In the genomic region with DNA sequence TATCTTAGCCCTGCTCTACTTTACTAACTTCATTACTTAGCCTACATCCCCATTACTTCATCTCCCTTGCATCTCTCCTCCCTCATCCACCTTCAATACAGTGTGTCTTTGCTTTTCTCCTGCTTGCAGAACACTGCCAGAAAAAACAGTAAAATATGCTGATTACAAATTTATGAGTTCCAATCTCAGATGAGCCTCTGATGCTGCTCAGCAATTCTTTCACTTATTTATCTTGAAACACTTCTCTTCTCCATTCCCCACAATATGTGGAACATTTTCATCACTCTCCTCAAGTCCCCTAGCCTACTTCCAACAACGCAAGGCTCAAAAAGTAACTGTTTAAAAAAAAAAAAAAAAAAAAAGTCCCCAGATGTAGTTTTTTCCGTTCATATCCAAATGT, we compare ENCODE assay signal across 17 cellular contexts. TPM values are rescaled to one million over a fixed set of nuclear protein-coding genes. Genes with fewer than 3 reads are reported as not detected.
A peak's percentile ranks its signal among the peaks of the same experiment; 100 is the strongest.
DNase-seq lines count a peak whose midpoint lies in the region; ATAC-seq, FAIRE-seq and TF ChIP-seq lines count a peak whose summit lies in the region.
"Had no signal": no experiment of that assay in that cellular context is flagged by ENCODE, and none has a peak within 500 bp of the region (broad histone marks: within the 10 kb centered on the region; RNA-seq: fewer than 3 reads in every experiment).

No MANE protein-coding gene starts in this region.

- H2AK5ac ChIP-seq in H1 (ENCODE audit: low read depth, low read length): no peak overlapping the region

- no peak overlapping the region for H3K27ac ChIP-seq in H1 (ENCODE audit: low read depth, low read length)
- H3K27ac ChIP-seq: BLaER1 treated with 17β-estradiol and CSF1 and Interleukin-3, amounts not matched to agents 10 nM and 100 nM had no signal

- no peak overlapping the region for H2BK12ac ChIP-seq in H1 (ENCODE audit: low read depth, low read length)

- H3K36me3 ChIP-seq in H1 (ENCODE audit: control insufficient read depth in 2 of 4, insufficient read depth in 4 of 4, low read length in 3 of 4): no peaks in the 10 kb centered on the region
- H3K36me3 ChIP-seq: HAP-1 had no signal

- H3K23me2 ChIP-seq in H1 (ENCODE audit: low read depth, low read length): 0 out of 2 replicates have a peak, but pooled peaks cover 2% of the 10 kb centered on the region

- WGBS in H1 (ENCODE audit: extremely low coverage in 1 of 2, insufficient coverage in 1 of 2, insufficient read length in 1 of 2, insufficient replicate concordance in 2 of 2, low coverage in 1 of 2, low lambda C conversion rate in 2 of 2, missing lambda C conversion rate in 1 of 2), 2 experiments: 84 to 100% methylated on average over 1 to 2 of the region's 2 CpGs

- H3K27me3 ChIP-seq in H1 (replicated peaks in 1 of 4; ENCODE audit: control insufficient read depth in 3 of 4, extremely low read depth in 1 of 4, insufficient read depth in 3 of 4, low read length in 3 of 4): no peaks in the 10 kb centered on the region
- H3K27me3 ChIP-seq: BLaER1 treated with 17β-estradiol and CSF1 and Interleukin-3, amounts not matched to agents 10 nM and 100 nM had no signal

- CTCF ChIA-PET in H1 (lab: Charles Lee; ENCODE audit: partially characterized antibody): interaction anchor here (0.7 to 1.2 kb wide), 3 partner anchors 11 to 1312 kb away, joined by 3 to 4 read pairs (median 3); no protein-coding TSS in a partner anchor

- TF ChIP-seq POLR2A in GM12891 (IDR thresholded peaks at IDR 0.05; ENCODE audit: low read depth, low read length) (no peak), H1 (IDR thresholded peaks at IDR 0.05; ENCODE audit: control extremely low read depth in 1 of 2, low read depth in 2 of 2, low read length in 2 of 2) (no peak)

- peak overlapping the region; percentile 48 for H3K27ac Mint-ChIP-seq in activated naive CD4-positive, alpha-beta T cell treated with anti-CD3 and anti-CD28 coated beads, Interleukin-2, amount 50 U/mL, for 24 hours
- H3K27ac Mint-ChIP-seq in T-helper 17 cell: peak overlapping the region; percentile 75
- H3K27ac Mint-ChIP-seq: CD8-positive, alpha-beta T cell had no signal

- H3K4me3 ChIP-seq in H1 (ENCODE audit: extremely low read depth in 1 of 4, insufficient read depth in 2 of 4, low read depth in 3 of 4, low read length in 4 of 4): no peak overlapping the region
- H3K4me3 ChIP-seq: BLaER1 treated with 17β-estradiol and CSF1 and Interleukin-3, amounts not matched to agents 10 nM and 100 nM; HAP-1 had no signal

- no peak for TF ChIP-seq CTCF in H1 (IDR thresholded peaks at IDR 0.05; ENCODE audit: control extremely low read depth in 1 of 3, insufficient read depth in 1 of 3, low read depth in 1 of 3, low read length in 3 of 3)

- H2BK120ac ChIP-seq in H1 (replicated peaks; ENCODE audit: low read depth, low read length): no peak overlapping the region

- H3K4me1 ChIP-seq in H1 (replicated peaks in 1 of 4; ENCODE audit: control insufficient read depth in 3 of 4, insufficient read depth in 4 of 4, low read length in 3 of 4): no peaks in the 10 kb centered on the region
- H3K4me1 ChIP-seq: HAP-1 had no signal

- no peaks in the 10 kb centered on the region for H3K27me3 Mint-ChIP-seq in activated naive CD4-positive, alpha-beta T cell treated with anti-CD3 and anti-CD28 coated beads, Interleukin-2, amount 50 U/mL, for 24 hours
- no peaks in the 10 kb centered on the region for H3K27me3 Mint-ChIP-seq in T-helper 17 cell

- POLR2A ChIA-PET in H1 (lab: Charles Lee; ENCODE audit: partially characterized antibody): no interaction called here

- H3K23ac ChIP-seq in H1 (ENCODE audit: insufficient read length): no peak overlapping the region

- peaks cover 21% of the 10 kb centered on the region for H3K36me3 Mint-ChIP-seq in activated naive CD4-positive, alpha-beta T cell treated with anti-CD3 and anti-CD28 coated beads, Interleukin-2, amount 50 U/mL, for 24 hours
- H3K36me3 Mint-ChIP-seq in T-helper 17 cell (ENCODE audit: low read depth): peaks cover 9% of the 10 kb centered on the region

- TF ChIP-seq RAD21 in H1 (IDR thresholded peaks at IDR 0.05 in 1 of 2, conservative IDR thresholded peaks at IDR 0.05 in 1 of 2; ENCODE audit: low read depth in 2 of 2, low read length in 2 of 2): no peak

- no peak overlapping the region for H4K8ac ChIP-seq in H1 (ENCODE audit: extremely low read depth, insufficient read depth, low read length)

- H3K4me3 Mint-ChIP-seq in activated naive CD4-positive, alpha-beta T cell treated with anti-CD3 and anti-CD28 coated beads, Interleukin-2, amount 50 U/mL, for 24 hours: peak overlapping the region; percentile 1
- H3K4me3 Mint-ChIP-seq in T-helper 17 cell: no peak overlapping the region
- H3K4me3 Mint-ChIP-seq: CD8-positive, alpha-beta T cell had no signal

- no peaks in the 10 kb centered on the region for H3K9me3 Mint-ChIP-seq in activated naive CD4-positive, alpha-beta T cell treated with anti-CD3 and anti-CD28 coated beads, Interleukin-2, amount 50 U/mL, for 24 hours
- H3K9me3 Mint-ChIP-seq: CD8-positive, alpha-beta T cell had no signal

- no peak overlapping the region for H3K14ac ChIP-seq in H1 (ENCODE audit: insufficient read length)

- ATAC-seq in T-helper 17 cell: no peak
- ATAC-seq: CD8-positive, alpha-beta T cell; Panc1 had no signal

- H3K56ac ChIP-seq in H1 (replicated peaks; ENCODE audit: insufficient read length, low read depth, low read length): no peak overlapping the region

- no peak overlapping the region for H2BK5ac ChIP-seq in H1 (ENCODE audit: low read depth, low read length)

- H4K5ac ChIP-seq in H1 (ENCODE audit: insufficient read length, low read depth, low read length): no peak overlapping the region

- no peak overlapping the region for H2AFZ ChIP-seq in H1 (ENCODE audit: low read length)

- no peak overlapping the region for H3K18ac ChIP-seq in H1 (ENCODE audit: extremely low read depth, low read length)

- peaks cover 70% of the 10 kb centered on the region for H3K4me1 Mint-ChIP-seq in activated naive CD4-positive, alpha-beta T cell treated with anti-CD3 and anti-CD28 coated beads, Interleukin-2, amount 50 U/mL, for 24 hours
- H3K4me1 Mint-ChIP-seq in T-helper 17 cell: peaks cover 35% of the 10 kb centered on the region

- H2BK20ac ChIP-seq in H1 (ENCODE audit: low read length): no peak overlapping the region

- H4K91ac ChIP-seq in H1 (replicated peaks; ENCODE audit: insufficient read length, low read length): no peak overlapping the region

- DNase-seq in activated naive CD4-positive, alpha-beta T cell treated with anti-CD3 and anti-CD28 coated beads, Interleukin-2, amount 50 U/mL, for 16 hours: no peak
- DNase-seq in GM12891 (ENCODE audit: insufficient read length, low spot score) (no peak), T-helper 17 cell (no peak), H1 (ENCODE audit: low read depth in 1 of 2, low spot score in 2 of 2) (no peak), NCI-H1048 (lab: John Stamatoyannopoulos, UW) (no peak), NCI-H1417 (lab: John Stamatoyannopoulos, UW) (no peak)
- no peak for DNase-seq in stimulated activated CD8-positive, alpha-beta memory T cell treated with anti-CD3 and anti-CD28 coated beads, Interleukin-4, amount 100 ng/mL, for 48 hours
- DNase-seq: Calu3; CD8-positive, alpha-beta T cell; EL; NCI-H1105; NCI-H1694 had no signal

- no peak overlapping the region for H3K4me2 ChIP-seq in H1 (ENCODE audit: insufficient read depth in 1 of 2, low read depth in 2 of 2, low read length in 2 of 2)
- H3K4me2 ChIP-seq: BLaER1 treated with 17β-estradiol and CSF1 and Interleukin-3, amounts not matched to agents 10 nM and 100 nM had no signal

- no peak overlapping the region for H3K9ac ChIP-seq in H1 (replicated peaks in 1 of 4; ENCODE audit: extremely low read depth in 1 of 4, low read depth in 3 of 4, low read length in 3 of 4)
- H3K9ac ChIP-seq: BLaER1 treated with 17β-estradiol and CSF1 and Interleukin-3, amounts not matched to agents 10 nM and 100 nM had no signal

- no peak overlapping the region for H3K4ac ChIP-seq in H1 (replicated peaks; ENCODE audit: insufficient read length, low read depth, low read length)

- H3K9me3 ChIP-seq in T-helper 17 cell (ENCODE audit: control insufficient read depth, low read length, poor library complexity, severe bottlenecking) (no peaks in the 10 kb centered on the region), H1 (ENCODE audit: insufficient read depth in 2 of 2, low read depth in 1 of 2, low read length in 1 of 2) (no peaks in the 10 kb centered on the region)
- H3K9me3 ChIP-seq: HAP-1 had no signal

- no peak for TF ChIP-seq EP300 in H1 (IDR thresholded peaks at IDR 0.05; ENCODE audit: borderline replicate concordance in 1 of 2, low read depth in 2 of 2, low read length in 2 of 2)

- no peak overlapping the region for H2BK15ac ChIP-seq in H1 (ENCODE audit: low read length)

- peaks cover 0 to 57% of the 10 kb centered on the region in 2 experiments; a peak in 3 of 4 replicates for H3K79me2 ChIP-seq in H1 (ENCODE audit: control insufficient read depth in 1 of 2, insufficient read depth in 2 of 2, low read length in 2 of 2)

- H4K20me1 ChIP-seq in H1 (replicated peaks in 1 of 2; ENCODE audit: control insufficient read depth in 1 of 2, insufficient read depth in 2 of 2, low read length in 2 of 2): no peaks in the 10 kb centered on the region

- peaks cover 6% of the 10 kb centered on the region for H3K79me1 ChIP-seq in H1 (ENCODE audit: low read depth, low read length)

- FAIRE-seq in GM12891 (lab: Jason Lieb, UNC): peak; percentile 43
- peak; percentile 7 for FAIRE-seq in H1 (lab: Jason Lieb, UNC)
- FAIRE-seq: HTR-8/SVneo had no signal

TF ChIP-seq in GM12891, 5 proteins besides CTCF, POLR2A, EP300 and RAD21:
- no peak for TF ChIP-seq SPI1 (IDR thresholded peaks at IDR 0.05; ENCODE audit: low read depth, low read length)
- no peak for TF ChIP-seq PAX5 (IDR thresholded peaks at IDR 0.05; ENCODE audit: insufficient read depth, low read length, severe bottlenecking)

TF ChIP-seq in H1, 55 proteins besides CTCF, POLR2A, EP300 and RAD21:
- TF ChIP-seq MAFK (IDR thresholded peaks at IDR 0.05; ENCODE audit: low read depth, low read length): no peak
- no peak for TF ChIP-seq BACH1 (IDR thresholded peaks at IDR 0.05; ENCODE audit: low read length)
TF ChIP-seq in H1: peak in this region for 0.

RNA-seq across cellular contexts. Expression of a gene that starts 7.1 kb away (rescaled TPM):
- polyA plus RNA-seq in GM12891 (2012; ENCODE audit: low read depth, missing spikeins): 6.4 TPM
- 10 to 100 TPM; 10.1 to 10.6 TPM for total RNA-seq in T-helper 17 cell
- total RNA-seq in H1 (2021; fragmentation: NEBNext Ultra II Directional; extraction: Animal tissue kit (Norgen Biotek cat#: 25700)): 13.2 and 14.3 TPM in 2 replicates
- polyA plus RNA-seq in H1 (2011; rRNA removed): 2.4 and 3.6 TPM in 2 replicates
- 5.4 TPM for polyA plus RNA-seq in H1 (2011; cell fraction: cytosol; rRNA removed)
- 3.4 TPM for polyA plus RNA-seq in H1 (2011; cell fraction: nucleus; rRNA removed)
- 6.2 to 10.7 TPM (median 8.0 TPM) in 4 replicates for polyA plus RNA-seq in H1 (2012, experiment 1 of 2)
- 0.46 TPM for polyA plus RNA-seq in H1 (2012, experiment 2 of 2)
- polyA plus RNA-seq in H1 (2013, experiment 1 of 2): 5.9 TPM
- polyA plus RNA-seq in H1 (2013, experiment 2 of 2): 6.5 TPM
- 9.5 and 14.8 TPM in 2 replicates for polyA minus RNA-seq in H1 (2011; rRNA and poly(A)+ RNA removed)
- 5.2 TPM for polyA minus RNA-seq in H1 (2011; cell fraction: cytosol; rRNA and poly(A)+ RNA removed)
- 16.7 TPM for polyA minus RNA-seq in H1 (2011; cell fraction: nucleus; rRNA and poly(A)+ RNA removed)
